Comparison of ENCODE assay signal across 8 cellular contexts in the genomic region with DNA sequence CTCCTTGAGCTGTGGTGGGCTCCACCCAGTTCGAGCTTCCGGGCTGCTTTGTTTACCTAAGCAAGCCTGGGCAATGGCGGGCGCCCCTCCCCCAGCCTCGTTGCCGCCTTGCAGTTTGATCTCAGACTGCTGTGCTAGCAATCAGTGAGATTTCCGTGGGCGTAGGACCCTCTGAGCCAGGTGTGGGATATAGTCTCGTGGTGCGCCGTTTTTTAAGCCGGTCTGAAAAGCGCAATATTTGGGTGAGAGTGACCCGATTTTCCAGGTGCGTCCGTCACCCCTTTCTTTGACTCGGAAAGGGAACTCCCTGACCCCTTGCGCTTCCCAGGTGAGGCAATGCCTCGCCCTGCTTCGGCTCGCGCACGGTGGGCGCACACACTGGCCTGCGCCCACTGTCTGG.
A peak's percentile ranks its signal among the peaks of the same experiment; 100 is the strongest.
DNase-seq lines count a peak whose midpoint lies in the region; ATAC-seq, FAIRE-seq and TF ChIP-seq lines count a peak whose summit lies in the region.
"Not testable (repeated sequence)": the region's sequence is repeated elsewhere in the genome, so short reads cannot be mapped to it uniquely, and the experiment has no call there.

No MANE protein-coding gene starts in this region.

- H3K79me2 ChIP-seq in astrocyte (ENCODE audit: insufficient read depth, low read length); smooth muscle cell (ENCODE audit: low read depth): not testable (repeated sequence)

- not testable (repeated sequence) for TF ChIP-seq CTCF in CD8-positive, alpha-beta T cell (IDR thresholded peaks at IDR 0.05); astrocyte (IDR thresholded peaks at IDR 0.05; ENCODE audit: insufficient read depth, low read depth, low read length); epithelial cell of esophagus (IDR thresholded peaks at IDR 0.05; ENCODE audit: insufficient read depth, low read depth, low read length, missing control alignments); nephron (IDR thresholded peaks at IDR 0.05; ENCODE audit: unreplicated experiment in 3 of 3); smooth muscle cell (IDR thresholded peaks at IDR 0.05; ENCODE audit: borderline replicate concordance, insufficient read depth, poor library complexity, severe bottlenecking)

- POLR2A ChIA-PET in CD8-positive, alpha-beta T cell (lab: Charles Lee) = not testable (repeated sequence)

- H3K36me3 ChIP-seq in CD8-positive, alpha-beta T cell (ENCODE audit: insufficient read depth, low read length); HUES48 (ENCODE audit: control insufficient read depth, insufficient read depth, low read length); astrocyte (ENCODE audit: insufficient read depth, low read length); iPS-18a (ENCODE audit: control insufficient read depth, low read depth, low read length); smooth muscle cell (ENCODE audit: low read depth): not testable (repeated sequence)

- not testable (repeated sequence) for H3K36me3 Mint-ChIP-seq in CD8-positive, alpha-beta T cell; T-helper 17 cell (ENCODE audit: low read depth); astrocyte (ENCODE audit: low read depth, unreplicated experiment); nephron (ENCODE audit: low read depth)

- not testable (repeated sequence) for H3K9me3 ChIP-seq in CD8-positive, alpha-beta T cell (ENCODE audit: low read length); HUES48 (ENCODE audit: control insufficient read depth, insufficient read depth, low read length); T-helper 17 cell (ENCODE audit: control insufficient read depth, low read length, poor library complexity, severe bottlenecking); astrocyte (ENCODE audit: insufficient read depth, low read depth, low read length); iPS-18a (ENCODE audit: control insufficient read depth, low read depth, low read length); smooth muscle cell (replicated peaks; ENCODE audit: low read depth)

- not testable (repeated sequence) for H3K27ac ChIP-seq in CD8-positive, alpha-beta T cell (ENCODE audit: low read depth, low read length); HUES48 (ENCODE audit: low read depth, low read length); astrocyte (ENCODE audit: low read depth, low read length); iPS-18a (ENCODE audit: low read length); smooth muscle cell (ENCODE audit: low read depth)

- CTCF ChIA-PET in CD8-positive, alpha-beta T cell (lab: Charles Lee) = not testable (repeated sequence)

- not testable (repeated sequence) for H4K20me1 ChIP-seq in astrocyte (ENCODE audit: insufficient read depth, low read length); smooth muscle cell (ENCODE audit: low read depth)

- H3K4me3 ChIP-seq in CD8-positive, alpha-beta T cell (ENCODE audit: low read depth, low read length); astrocyte (ENCODE audit: insufficient read depth, low read depth, low read length): not testable (repeated sequence)
- peak overlapping the region; percentile 59 for H3K4me3 ChIP-seq in HUES48 (ENCODE audit: low read depth, low read length)
- H3K4me3 ChIP-seq in epithelial cell of esophagus (ENCODE audit: low read length) = peak overlapping the region; percentile 31
- H3K4me3 ChIP-seq in iPS-18a (ENCODE audit: low read length) = peak overlapping the region; percentile 44
- H3K4me3 ChIP-seq in smooth muscle cell = peak overlapping the region; percentile 52

- not testable (repeated sequence) for H3K4me1 Mint-ChIP-seq in CD8-positive, alpha-beta T cell (ENCODE audit: low read depth); T-helper 17 cell; astrocyte (ENCODE audit: low read depth, unreplicated experiment); nephron

- H2AFZ ChIP-seq in astrocyte (ENCODE audit: low read depth, low read length) = not testable (repeated sequence)
- peak overlapping the region; percentile 81 for H2AFZ ChIP-seq in smooth muscle cell (ENCODE audit: low read depth)

- WGBS in smooth muscle cell (ENCODE audit: low lambda C conversion rate) = 22% methylated on average over 19 of the region's 25 CpGs

- DNase-seq in CD8-positive, alpha-beta T cell; T-helper 17 cell; astrocyte (ENCODE audit: low read depth); epithelial cell of esophagus (ENCODE audit: low read depth); smooth muscle cell (lab: John Stamatoyannopoulos, UW; ENCODE audit: unreplicated experiment): not testable (repeated sequence)

- intact Hi-C loops in CD8-positive, alpha-beta T cell (cut with DNase I, micrococcal nuclease) = not testable (repeated sequence)

- H3F3A ChIP-seq in smooth muscle cell (ENCODE audit: low read depth) = not testable (repeated sequence)

- H3K27me3 ChIP-seq in CD8-positive, alpha-beta T cell (ENCODE audit: insufficient read depth, low read length); HUES48 (ENCODE audit: control insufficient read depth, insufficient read depth, low read length); astrocyte (ENCODE audit: insufficient read depth, low read length); iPS-18a (ENCODE audit: control insufficient read depth, insufficient read depth, low read length); smooth muscle cell (ENCODE audit: low read depth): not testable (repeated sequence)

- H3K4me3 Mint-ChIP-seq in CD8-positive, alpha-beta T cell = peak overlapping the region; percentile 15
- peak overlapping the region; percentile 19 for H3K4me3 Mint-ChIP-seq in T-helper 17 cell
- H3K4me3 Mint-ChIP-seq in astrocyte (ENCODE audit: unreplicated experiment) = peak overlapping the region; percentile 14
- H3K4me3 Mint-ChIP-seq in nephron = peak overlapping the region; percentile 77 to 81 (median 78)

- not testable (repeated sequence) for H3K27ac Mint-ChIP-seq in CD8-positive, alpha-beta T cell; T-helper 17 cell; astrocyte (ENCODE audit: unreplicated experiment); nephron

- not testable (repeated sequence) for ATAC-seq in CD8-positive, alpha-beta T cell; T-helper 17 cell

- not testable (repeated sequence) for H3K9me3 Mint-ChIP-seq in CD8-positive, alpha-beta T cell; astrocyte (ENCODE audit: unreplicated experiment); nephron

- H3K27me3 Mint-ChIP-seq in CD8-positive, alpha-beta T cell (ENCODE audit: low read depth); T-helper 17 cell; astrocyte (ENCODE audit: low read depth, unreplicated experiment); nephron (ENCODE audit: low read depth): not testable (repeated sequence)

- not testable (repeated sequence) for FAIRE-seq in astrocyte (lab: Jason Lieb, UNC)

- peak overlapping the region; percentile 81 for H3K9ac ChIP-seq in HUES48 (ENCODE audit: low read depth, low read length)
- H3K9ac ChIP-seq in astrocyte (ENCODE audit: low read length) = not testable (repeated sequence)
- peak overlapping the region; percentile 61 for H3K9ac ChIP-seq in iPS-18a (ENCODE audit: low read length)
- H3K9ac ChIP-seq in smooth muscle cell (ENCODE audit: low read depth) = peak overlapping the region; percentile 47

- H3K4me2 ChIP-seq in astrocyte (ENCODE audit: low read length) = not testable (repeated sequence)
- H3K4me2 ChIP-seq in smooth muscle cell = peak overlapping the region; percentile 85

- H3K4me1 ChIP-seq in CD8-positive, alpha-beta T cell (ENCODE audit: insufficient read depth, low read length); HUES48 (ENCODE audit: control insufficient read depth, insufficient read depth, low read length); astrocyte (ENCODE audit: insufficient read depth, low read length); iPS-18a (ENCODE audit: control insufficient read depth, low read depth, low read length); smooth muscle cell (ENCODE audit: low read depth): not testable (repeated sequence)

Comparison
In these comparisons a context has a peak if more than half of its experiments do, and no peak if none do; other contexts are left out.
1. H3K4me3 Mint-ChIP-seq: peak in every context shown above with its lines; median percentile 78 in nephron; 19 in T-helper 17 cell; 15 in CD8-positive, alpha-beta T cell; 14 in astrocyte.